1 cellular context compared by ENCODE assay signal in the genomic region with DNA sequence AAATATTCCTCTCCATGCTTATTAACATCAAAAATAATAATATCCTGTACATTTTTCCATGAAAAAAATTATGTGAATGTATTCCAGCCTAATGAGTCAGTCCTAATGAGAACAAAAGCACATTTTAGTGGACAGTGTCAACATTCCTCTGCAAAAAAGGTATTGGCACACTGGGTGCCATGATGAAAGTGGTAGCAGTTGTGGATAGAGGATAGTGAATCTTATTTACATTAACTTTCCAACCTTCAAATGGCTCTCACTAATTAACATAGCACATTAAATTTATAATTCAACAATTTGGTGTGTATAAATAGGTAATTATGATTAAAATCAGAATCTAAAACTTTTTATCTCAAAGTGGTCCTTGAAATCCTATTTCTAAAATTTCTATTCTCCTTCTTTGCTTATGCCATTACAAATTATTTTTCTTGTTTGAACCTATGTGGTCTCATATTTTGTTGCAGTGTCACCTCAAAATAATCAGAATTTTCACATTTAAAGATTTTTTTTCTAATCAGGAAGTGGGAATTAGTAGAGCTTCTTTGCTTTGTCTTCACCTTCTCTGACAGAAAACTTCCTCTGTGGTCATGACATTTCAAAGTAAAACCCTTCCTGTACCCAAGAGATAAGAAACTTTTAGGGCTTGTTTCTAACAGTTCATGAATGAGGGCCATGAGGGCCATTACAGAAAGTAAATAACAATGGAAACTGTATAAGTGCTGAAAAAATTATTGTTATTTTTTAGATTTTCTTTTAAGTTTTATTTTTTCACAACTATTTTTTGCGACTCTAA.
TF ChIP-seq lines count a peak whose summit lies in the region.

No MANE protein-coding gene starts in this region.

TF ChIP-seq in K562, 482 proteins besides CTCF, POLR2A, EP300 and RAD21 (continued from another document and continues in another):
- TF ChIP-seq, protein P1, sequence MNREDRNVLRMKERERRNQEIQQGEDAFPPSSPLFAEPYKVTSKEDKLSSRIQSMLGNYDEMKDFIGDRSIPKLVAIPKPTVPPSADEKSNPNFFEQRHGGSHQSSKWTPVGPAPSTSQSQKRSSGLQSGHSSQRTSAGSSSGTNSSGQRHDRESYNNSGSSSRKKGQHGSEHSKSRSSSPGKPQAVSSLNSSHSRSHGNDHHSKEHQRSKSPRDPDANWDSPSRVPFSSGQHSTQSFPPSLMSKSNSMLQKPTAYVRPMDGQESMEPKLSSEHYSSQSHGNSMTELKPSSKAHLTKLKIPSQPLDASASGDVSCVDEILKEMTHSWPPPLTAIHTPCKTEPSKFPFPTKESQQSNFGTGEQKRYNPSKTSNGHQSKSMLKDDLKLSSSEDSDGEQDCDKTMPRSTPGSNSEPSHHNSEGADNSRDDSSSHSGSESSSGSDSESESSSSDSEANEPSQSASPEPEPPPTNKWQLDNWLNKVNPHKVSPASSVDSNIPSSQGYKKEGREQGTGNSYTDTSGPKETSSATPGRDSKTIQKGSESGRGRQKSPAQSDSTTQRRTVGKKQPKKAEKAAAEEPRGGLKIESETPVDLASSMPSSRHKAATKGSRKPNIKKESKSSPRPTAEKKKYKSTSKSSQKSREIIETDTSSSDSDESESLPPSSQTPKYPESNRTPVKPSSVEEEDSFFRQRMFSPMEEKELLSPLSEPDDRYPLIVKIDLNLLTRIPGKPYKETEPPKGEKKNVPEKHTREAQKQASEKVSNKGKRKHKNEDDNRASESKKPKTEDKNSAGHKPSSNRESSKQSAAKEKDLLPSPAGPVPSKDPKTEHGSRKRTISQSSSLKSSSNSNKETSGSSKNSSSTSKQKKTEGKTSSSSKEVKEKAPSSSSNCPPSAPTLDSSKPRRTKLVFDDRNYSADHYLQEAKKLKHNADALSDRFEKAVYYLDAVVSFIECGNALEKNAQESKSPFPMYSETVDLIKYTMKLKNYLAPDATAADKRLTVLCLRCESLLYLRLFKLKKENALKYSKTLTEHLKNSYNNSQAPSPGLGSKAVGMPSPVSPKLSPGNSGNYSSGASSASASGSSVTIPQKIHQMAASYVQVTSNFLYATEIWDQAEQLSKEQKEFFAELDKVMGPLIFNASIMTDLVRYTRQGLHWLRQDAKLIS (CRISPR knock-in tag; IDR thresholded peaks at IDR 0.05): no peak
- TF ChIP-seq, protein P2, sequence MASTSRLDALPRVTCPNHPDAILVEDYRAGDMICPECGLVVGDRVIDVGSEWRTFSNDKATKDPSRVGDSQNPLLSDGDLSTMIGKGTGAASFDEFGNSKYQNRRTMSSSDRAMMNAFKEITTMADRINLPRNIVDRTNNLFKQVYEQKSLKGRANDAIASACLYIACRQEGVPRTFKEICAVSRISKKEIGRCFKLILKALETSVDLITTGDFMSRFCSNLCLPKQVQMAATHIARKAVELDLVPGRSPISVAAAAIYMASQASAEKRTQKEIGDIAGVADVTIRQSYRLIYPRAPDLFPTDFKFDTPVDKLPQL (IDR thresholded peaks at IDR 0.05; ENCODE audit: extremely low read depth, insufficient read length): no peak
- TF ChIP-seq NFE2L1 (tag; IDR thresholded peaks at IDR 0.05; ENCODE audit: borderline replicate concordance, low read depth) (no peak), ZNF79 (CRISPR knock-in tag; IDR thresholded peaks at IDR 0.05; ENCODE audit: low read depth) (no peak), ZNF644 (tag; IDR thresholded peaks at IDR 0.05; ENCODE audit: low read depth) (peak; percentile 65; the same call in 1 of the 2 replicates), CCAR2 (IDR thresholded peaks at IDR 0.05; ENCODE audit: low read depth, low read length) (no peak), CBX1 (IDR thresholded peaks at IDR 0.05; ENCODE audit: low read depth) (no peak), CCNT2 (IDR thresholded peaks at IDR 0.05; ENCODE audit: borderline replicate concordance, extremely low read depth, insufficient read length, low read depth, low read length) (peak; percentile 75), EGR1 (conservative IDR thresholded peaks at IDR 0.05) (no peak), ZNF699 (CRISPR knock-in tag; IDR thresholded peaks at IDR 0.05; ENCODE audit: insufficient replicate concordance) (no peak), RAD51 (IDR thresholded peaks at IDR 0.05; ENCODE audit: borderline replicate concordance, low read depth) (peak; percentile 21; the same call in 1 of the 2 replicates), ZNF75A (CRISPR knock-in tag; IDR thresholded peaks at IDR 0.05) (no peak), PRPF4 (IDR thresholded peaks at IDR 0.05; ENCODE audit: insufficient read depth, low read depth, low read length, poor library complexity, severe bottlenecking) (no peak), MCM2 (IDR thresholded peaks at IDR 0.05; ENCODE audit: low read depth) (no peak), ZNF134 (CRISPR knock-in tag; conservative IDR thresholded peaks at IDR 0.05) (no peak), ZKSCAN1 (IDR thresholded peaks at IDR 0.05; ENCODE audit: low read depth, low read length) (no peak)
- TF ChIP-seq, protein P3, sequence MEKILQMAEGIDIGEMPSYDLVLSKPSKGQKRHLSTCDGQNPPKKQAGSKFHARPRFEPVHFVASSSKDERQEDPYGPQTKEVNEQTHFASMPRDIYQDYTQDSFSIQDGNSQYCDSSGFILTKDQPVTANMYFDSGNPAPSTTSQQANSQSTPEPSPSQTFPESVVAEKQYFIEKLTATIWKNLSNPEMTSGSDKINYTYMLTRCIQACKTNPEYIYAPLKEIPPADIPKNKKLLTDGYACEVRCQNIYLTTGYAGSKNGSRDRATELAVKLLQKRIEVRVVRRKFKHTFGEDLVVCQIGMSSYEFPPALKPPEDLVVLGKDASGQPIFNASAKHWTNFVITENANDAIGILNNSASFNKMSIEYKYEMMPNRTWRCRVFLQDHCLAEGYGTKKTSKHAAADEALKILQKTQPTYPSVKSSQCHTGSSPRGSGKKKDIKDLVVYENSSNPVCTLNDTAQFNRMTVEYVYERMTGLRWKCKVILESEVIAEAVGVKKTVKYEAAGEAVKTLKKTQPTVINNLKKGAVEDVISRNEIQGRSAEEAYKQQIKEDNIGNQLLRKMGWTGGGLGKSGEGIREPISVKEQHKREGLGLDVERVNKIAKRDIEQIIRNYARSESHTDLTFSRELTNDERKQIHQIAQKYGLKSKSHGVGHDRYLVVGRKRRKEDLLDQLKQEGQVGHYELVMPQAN (IDR thresholded peaks at IDR 0.05; ENCODE audit: borderline replicate concordance): no peak
- TF ChIP-seq, protein P4, sequence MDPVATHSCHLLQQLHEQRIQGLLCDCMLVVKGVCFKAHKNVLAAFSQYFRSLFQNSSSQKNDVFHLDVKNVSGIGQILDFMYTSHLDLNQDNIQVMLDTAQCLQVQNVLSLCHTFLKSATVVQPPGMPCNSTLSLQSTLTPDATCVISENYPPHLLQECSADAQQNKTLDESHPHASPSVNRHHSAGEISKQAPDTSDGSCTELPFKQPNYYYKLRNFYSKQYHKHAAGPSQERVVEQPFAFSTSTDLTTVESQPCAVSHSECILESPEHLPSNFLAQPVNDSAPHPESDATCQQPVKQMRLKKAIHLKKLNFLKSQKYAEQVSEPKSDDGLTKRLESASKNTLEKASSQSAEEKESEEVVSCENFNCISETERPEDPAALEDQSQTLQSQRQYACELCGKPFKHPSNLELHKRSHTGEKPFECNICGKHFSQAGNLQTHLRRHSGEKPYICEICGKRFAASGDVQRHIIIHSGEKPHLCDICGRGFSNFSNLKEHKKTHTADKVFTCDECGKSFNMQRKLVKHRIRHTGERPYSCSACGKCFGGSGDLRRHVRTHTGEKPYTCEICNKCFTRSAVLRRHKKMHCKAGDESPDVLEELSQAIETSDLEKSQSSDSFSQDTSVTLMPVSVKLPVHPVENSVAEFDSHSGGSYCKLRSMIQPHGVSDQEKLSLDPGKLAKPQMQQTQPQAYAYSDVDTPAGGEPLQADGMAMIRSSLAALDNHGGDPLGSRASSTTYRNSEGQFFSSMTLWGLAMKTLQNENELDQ (CRISPR knock-in tag; IDR thresholded peaks at IDR 0.05; ENCODE audit: borderline replicate concordance): no peak
- TF ChIP-seq, protein P5, sequence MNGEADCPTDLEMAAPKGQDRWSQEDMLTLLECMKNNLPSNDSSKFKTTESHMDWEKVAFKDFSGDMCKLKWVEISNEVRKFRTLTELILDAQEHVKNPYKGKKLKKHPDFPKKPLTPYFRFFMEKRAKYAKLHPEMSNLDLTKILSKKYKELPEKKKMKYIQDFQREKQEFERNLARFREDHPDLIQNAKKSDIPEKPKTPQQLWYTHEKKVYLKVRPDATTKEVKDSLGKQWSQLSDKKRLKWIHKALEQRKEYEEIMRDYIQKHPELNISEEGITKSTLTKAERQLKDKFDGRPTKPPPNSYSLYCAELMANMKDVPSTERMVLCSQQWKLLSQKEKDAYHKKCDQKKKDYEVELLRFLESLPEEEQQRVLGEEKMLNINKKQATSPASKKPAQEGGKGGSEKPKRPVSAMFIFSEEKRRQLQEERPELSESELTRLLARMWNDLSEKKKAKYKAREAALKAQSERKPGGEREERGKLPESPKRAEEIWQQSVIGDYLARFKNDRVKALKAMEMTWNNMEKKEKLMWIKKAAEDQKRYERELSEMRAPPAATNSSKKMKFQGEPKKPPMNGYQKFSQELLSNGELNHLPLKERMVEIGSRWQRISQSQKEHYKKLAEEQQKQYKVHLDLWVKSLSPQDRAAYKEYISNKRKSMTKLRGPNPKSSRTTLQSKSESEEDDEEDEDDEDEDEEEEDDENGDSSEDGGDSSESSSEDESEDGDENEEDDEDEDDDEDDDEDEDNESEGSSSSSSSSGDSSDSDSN (IDR thresholded peaks at IDR 0.05; ENCODE audit: borderline replicate concordance in 1 of 2, low read depth in 2 of 2, low read length in 2 of 2): no peak
- TF ChIP-seq, protein P6, sequence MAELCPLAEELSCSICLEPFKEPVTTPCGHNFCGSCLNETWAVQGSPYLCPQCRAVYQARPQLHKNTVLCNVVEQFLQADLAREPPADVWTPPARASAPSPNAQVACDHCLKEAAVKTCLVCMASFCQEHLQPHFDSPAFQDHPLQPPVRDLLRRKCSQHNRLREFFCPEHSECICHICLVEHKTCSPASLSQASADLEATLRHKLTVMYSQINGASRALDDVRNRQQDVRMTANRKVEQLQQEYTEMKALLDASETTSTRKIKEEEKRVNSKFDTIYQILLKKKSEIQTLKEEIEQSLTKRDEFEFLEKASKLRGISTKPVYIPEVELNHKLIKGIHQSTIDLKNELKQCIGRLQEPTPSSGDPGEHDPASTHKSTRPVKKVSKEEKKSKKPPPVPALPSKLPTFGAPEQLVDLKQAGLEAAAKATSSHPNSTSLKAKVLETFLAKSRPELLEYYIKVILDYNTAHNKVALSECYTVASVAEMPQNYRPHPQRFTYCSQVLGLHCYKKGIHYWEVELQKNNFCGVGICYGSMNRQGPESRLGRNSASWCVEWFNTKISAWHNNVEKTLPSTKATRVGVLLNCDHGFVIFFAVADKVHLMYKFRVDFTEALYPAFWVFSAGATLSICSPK (IDR thresholded peaks at IDR 0.05; ENCODE audit: borderline replicate concordance): no peak
- TF ChIP-seq, protein P7, sequence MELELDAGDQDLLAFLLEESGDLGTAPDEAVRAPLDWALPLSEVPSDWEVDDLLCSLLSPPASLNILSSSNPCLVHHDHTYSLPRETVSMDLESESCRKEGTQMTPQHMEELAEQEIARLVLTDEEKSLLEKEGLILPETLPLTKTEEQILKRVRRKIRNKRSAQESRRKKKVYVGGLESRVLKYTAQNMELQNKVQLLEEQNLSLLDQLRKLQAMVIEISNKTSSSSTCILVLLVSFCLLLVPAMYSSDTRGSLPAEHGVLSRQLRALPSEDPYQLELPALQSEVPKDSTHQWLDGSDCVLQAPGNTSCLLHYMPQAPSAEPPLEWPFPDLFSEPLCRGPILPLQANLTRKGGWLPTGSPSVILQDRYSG (tag; conservative IDR thresholded peaks at IDR 0.05; ENCODE audit: low read depth): no peak
